Comparison of ENCODE assay signal across 1 cellular context in the genomic region with DNA sequence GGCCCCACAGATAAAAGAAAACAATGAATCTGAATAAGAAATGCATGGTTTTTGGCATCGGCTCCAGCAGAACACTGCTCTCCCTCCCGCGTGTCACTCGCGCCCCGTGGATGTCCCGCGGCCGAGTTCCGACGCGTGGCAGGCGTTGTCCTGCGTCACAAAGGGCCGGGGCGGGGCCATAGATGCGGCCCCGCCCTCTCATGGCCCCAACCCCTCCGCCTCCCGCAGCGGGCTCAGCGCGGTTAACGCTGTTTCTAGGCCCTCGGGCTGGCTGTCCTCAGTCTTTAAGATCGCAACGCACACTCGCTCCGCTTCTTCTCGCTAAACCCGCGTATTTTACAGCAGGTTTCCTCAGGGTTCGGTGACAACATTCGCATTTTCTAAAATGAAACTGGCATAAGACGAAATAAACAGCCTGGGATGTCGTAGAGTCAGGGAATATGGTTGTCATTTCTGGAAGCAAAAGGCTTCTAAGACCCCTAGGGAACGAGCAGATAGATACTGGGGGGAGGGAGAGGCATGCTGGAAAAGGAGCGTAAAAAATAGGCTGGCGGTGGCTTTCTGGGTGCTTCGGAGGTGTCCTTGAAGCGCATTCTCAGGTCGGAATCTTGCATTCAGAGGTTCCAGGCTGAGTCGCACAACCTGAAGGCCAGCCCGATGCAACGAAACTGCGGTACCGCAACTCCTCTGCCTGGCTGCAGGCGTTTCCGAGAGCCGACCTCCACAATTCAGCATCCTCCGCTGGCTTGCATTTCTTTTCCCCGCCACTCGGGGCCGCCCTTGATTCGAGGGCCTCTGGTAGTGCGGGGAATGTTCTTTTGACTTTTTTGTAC.
TF ChIP-seq lines count a peak whose summit lies in the region.

Gene FKBP7, minus strand, starts transcription at position 159 of the 833 bp plus-strand sequence. Its CDS starts 101 bp downstream, at position 58.

TF ChIP-seq in HepG2, 621 proteins besides CTCF, POLR2A, EP300 and RAD21 (continued from another document and continues in another):
- TF ChIP-seq PATZ1 (CRISPR knock-in tag; IDR thresholded peaks at IDR 0.05) (peak; percentile 86), GPN1 (CRISPR knock-in tag; IDR thresholded peaks at IDR 0.05; ENCODE audit: borderline replicate concordance) (no peak), ZKSCAN5 (CRISPR knock-in tag; IDR thresholded peaks at IDR 0.05) (no peak), ATF2 (CRISPR knock-in tag; IDR thresholded peaks at IDR 0.05) (peak; percentile 24; the same call in 1 of the 2 replicates), ZNF180 (CRISPR knock-in tag; IDR thresholded peaks at IDR 0.05; ENCODE audit: borderline replicate concordance, low read depth) (no peak), KLF6 (CRISPR knock-in tag; IDR thresholded peaks at IDR 0.05) (peak; percentile 63; the same call in 1 of the 2 replicates), TGIF2 (CRISPR knock-in tag; IDR thresholded peaks at IDR 0.05) (no peak; the same call in 1 of the 2 replicates), KLF15 (CRISPR knock-in tag; IDR thresholded peaks at IDR 0.05; ENCODE audit: borderline replicate concordance) (peak; percentile 88), NFE2 (CRISPR knock-in tag; IDR thresholded peaks at IDR 0.05) (no peak), ZNF878 (CRISPR knock-in tag; IDR thresholded peaks at IDR 0.05) (peak; percentile 85), ATAD3A (CRISPR knock-in tag; IDR thresholded peaks at IDR 0.05) (no peak), ZFP91 (CRISPR knock-in tag; IDR thresholded peaks at IDR 0.05; ENCODE audit: borderline replicate concordance) (peak; percentile 88; the same call in 1 of the 2 replicates), WIZ (CRISPR knock-in tag; IDR thresholded peaks at IDR 0.05) (no peak), MTA3 (CRISPR knock-in tag; IDR thresholded peaks at IDR 0.05) (no peak), ZXDC (CRISPR knock-in tag; IDR thresholded peaks at IDR 0.05) (no peak), SIX1 (CRISPR knock-in tag; IDR thresholded peaks at IDR 0.05; ENCODE audit: borderline replicate concordance) (no peak), ZNF639 (CRISPR knock-in tag; conservative IDR thresholded peaks at IDR 0.05) (peak; percentile 41), ZNF550 (CRISPR knock-in tag; IDR thresholded peaks at IDR 0.05; ENCODE audit: borderline replicate concordance) (no peak; the same call in 1 of the 2 replicates), IRF2 (CRISPR knock-in tag; IDR thresholded peaks at IDR 0.05) (peak; percentile 79; the same call in 1 of the 2 replicates), DNMT3B (CRISPR knock-in tag; conservative IDR thresholded peaks at IDR 0.05) (peak; percentile 19; the same call in 1 of the 2 replicates), ZNF83 (CRISPR knock-in tag; IDR thresholded peaks at IDR 0.05; ENCODE audit: borderline replicate concordance) (no peak), SMYD3 (CRISPR knock-in tag; IDR thresholded peaks at IDR 0.05) (peak; percentile 15; the same call in 1 of the 2 replicates), ZNF567 (CRISPR knock-in tag; IDR thresholded peaks at IDR 0.05; ENCODE audit: borderline replicate concordance) (no peak; the same call in 1 of the 2 replicates), ZNF746 (CRISPR knock-in tag; IDR thresholded peaks at IDR 0.05) (no peak; the same call in 1 of the 2 replicates), ZNF703 (CRISPR knock-in tag; IDR thresholded peaks at IDR 0.05; ENCODE audit: borderline replicate concordance) (peak; percentile 72; the same call in 1 of the 2 replicates), ARID5B (CRISPR knock-in tag; IDR thresholded peaks at IDR 0.05) (peak; percentile 75), NCOA2 (CRISPR knock-in tag; IDR thresholded peaks at IDR 0.05) (no peak; the same call in none of the 2 replicates), FOSL2 (CRISPR knock-in tag; IDR thresholded peaks at IDR 0.05) (peak; percentile 44; the same call in 1 of the 2 replicates), ZNF256 (CRISPR knock-in tag; conservative IDR thresholded peaks at IDR 0.05) (peak; percentile 84; the same call in 1 of the 2 replicates), KAT7 (CRISPR knock-in tag; IDR thresholded peaks at IDR 0.05; ENCODE audit: borderline replicate concordance) (peak; percentile 72), TRIM24 (CRISPR knock-in tag; IDR thresholded peaks at IDR 0.05) (no peak), IKZF1 (IDR thresholded peaks at IDR 0.05) (no peak), PCBP2 (optimal IDR thresholded peaks at IDR 0.05; ENCODE audit: low read depth, low read length, poor library complexity, severe bottlenecking) (no peak), ARNT2 (CRISPR knock-in tag; IDR thresholded peaks at IDR 0.05; ENCODE audit: low read depth) (peak; percentile 10; the same call in 1 of the 2 replicates)
- TF ChIP-seq, protein P1, sequence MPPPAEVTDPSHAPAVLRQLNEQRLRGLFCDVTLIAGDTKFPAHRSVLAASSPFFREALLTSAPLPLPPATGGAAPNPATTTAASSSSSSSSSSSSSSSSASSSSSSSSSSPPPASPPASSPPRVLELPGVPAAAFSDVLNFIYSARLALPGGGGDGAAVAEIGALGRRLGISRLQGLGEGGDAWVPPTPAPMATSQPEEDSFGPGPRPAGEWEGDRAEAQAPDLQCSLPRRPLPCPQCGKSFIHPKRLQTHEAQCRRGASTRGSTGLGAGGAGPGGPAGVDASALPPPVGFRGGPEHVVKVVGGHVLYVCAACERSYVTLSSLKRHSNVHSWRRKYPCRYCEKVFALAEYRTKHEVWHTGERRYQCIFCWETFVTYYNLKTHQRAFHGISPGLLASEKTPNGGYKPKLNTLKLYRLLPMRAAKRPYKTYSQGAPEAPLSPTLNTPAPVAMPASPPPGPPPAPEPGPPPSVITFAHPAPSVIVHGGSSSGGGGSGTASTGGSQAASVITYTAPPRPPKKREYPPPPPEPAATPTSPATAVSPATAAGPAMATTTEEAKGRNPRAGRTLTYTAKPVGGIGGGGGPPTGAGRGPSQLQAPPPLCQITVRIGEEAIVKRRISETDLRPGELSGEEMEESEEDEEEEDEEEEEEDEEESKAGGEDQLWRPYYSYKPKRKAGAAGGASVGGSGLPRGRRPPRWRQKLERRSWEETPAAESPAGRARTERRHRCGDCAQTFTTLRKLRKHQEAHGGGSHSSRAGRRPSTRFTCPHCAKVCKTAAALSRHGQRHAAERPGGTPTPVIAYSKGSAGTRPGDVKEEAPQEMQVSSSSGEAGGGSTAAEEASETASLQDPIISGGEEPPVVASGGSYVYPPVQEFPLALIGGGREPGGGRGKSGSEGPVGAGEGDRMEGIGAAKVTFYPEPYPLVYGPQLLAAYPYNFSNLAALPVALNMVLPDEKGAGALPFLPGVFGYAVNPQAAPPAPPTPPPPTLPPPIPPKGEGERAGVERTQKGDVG (CRISPR knock-in tag; IDR thresholded peaks at IDR 0.05; ENCODE audit: borderline replicate concordance), result 0 out of 2 replicates have a peak, but pooled peaks have one; percentile 21
- TF ChIP-seq, protein P2, sequence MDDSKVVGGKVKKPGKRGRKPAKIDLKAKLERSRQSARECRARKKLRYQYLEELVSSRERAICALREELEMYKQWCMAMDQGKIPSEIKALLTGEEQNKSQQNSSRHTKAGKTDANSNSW (CRISPR knock-in tag; IDR thresholded peaks at IDR 0.05; ENCODE audit: borderline replicate concordance), result peak; percentile 71; the same call in 1 of the 2 replicates
- TF ChIP-seq, protein P3, sequence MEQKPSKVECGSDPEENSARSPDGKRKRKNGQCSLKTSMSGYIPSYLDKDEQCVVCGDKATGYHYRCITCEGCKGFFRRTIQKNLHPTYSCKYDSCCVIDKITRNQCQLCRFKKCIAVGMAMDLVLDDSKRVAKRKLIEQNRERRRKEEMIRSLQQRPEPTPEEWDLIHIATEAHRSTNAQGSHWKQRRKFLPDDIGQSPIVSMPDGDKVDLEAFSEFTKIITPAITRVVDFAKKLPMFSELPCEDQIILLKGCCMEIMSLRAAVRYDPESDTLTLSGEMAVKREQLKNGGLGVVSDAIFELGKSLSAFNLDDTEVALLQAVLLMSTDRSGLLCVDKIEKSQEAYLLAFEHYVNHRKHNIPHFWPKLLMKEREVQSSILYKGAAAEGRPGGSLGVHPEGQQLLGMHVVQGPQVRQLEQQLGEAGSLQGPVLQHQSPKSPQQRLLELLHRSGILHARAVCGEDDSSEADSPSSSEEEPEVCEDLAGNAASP (CRISPR knock-in tag; IDR thresholded peaks at IDR 0.05; ENCODE audit: borderline replicate concordance), result peak; percentile 70
